ENCODE assay signal across 16 cellular contexts in genomic region chr22:42745118-42745517, GRCh38. TPM values are rescaled to one million over a fixed set of nuclear protein-coding genes. Genes with fewer than 3 reads are reported as not detected.
DNase-seq lines count a peak whose midpoint lies in the region; ATAC-seq and TF ChIP-seq lines count a peak whose summit lies in the region.
"Had no signal": no experiment of that assay in that cellular context is flagged by ENCODE, and none has a peak within 500 bp of the region (broad histone marks: within the 10 kb centered on the region; RNA-seq: fewer than 3 reads in every experiment).

No MANE protein-coding gene starts in this region.

- ATAC-seq in heart right ventricle (no peak), heart left ventricle (no peak), WTC11 (no peak)

- 81 to 85% methylated on average over 11 of the region's 11 CpGs for WGBS in heart right ventricle, 2 donors
- 82 to 91% (median 84%) methylated on average over 11 of the region's 11 CpGs for WGBS in heart left ventricle, 4 donors
- 66% methylated on average over 11 of the region's 11 CpGs for WGBS in hepatocyte (ENCODE audit: low lambda C conversion rate, missing lambda C conversion rate)

- H3K27ac ChIP-seq in heart right ventricle, result peak overlapping the region in 7 of 10 donors; percentile 15 to 96 (median 82)
- peak overlapping the region in 3 of 12 donors; percentile 80 to 86 (median 84) for H3K27ac ChIP-seq in heart left ventricle
- H3K27ac ChIP-seq in hepatocyte, result peak overlapping the region; percentile 61

- H3K4me1 ChIP-seq in heart right ventricle (peaks cover 15 to 62% (median 41%) of the 10 kb centered on the region in 9 donors), heart left ventricle (peaks cover 5 to 62% (median 35%) of the 10 kb centered on the region in 12 donors), hepatocyte (ENCODE audit: insufficient read depth) (peaks cover 9% of the 10 kb centered on the region)

- no peak for TF ChIP-seq POLR2A in heart left ventricle (IDR thresholded peaks at IDR 0.05)

- no peaks in the 10 kb centered on the region for H3K36me3 ChIP-seq in heart right ventricle
- no peaks in the 10 kb centered on the region for H3K36me3 ChIP-seq in heart left ventricle
- H3K36me3 ChIP-seq in hepatocyte (replicated peaks; ENCODE audit: insufficient read depth, low read depth), result no peaks in the 10 kb centered on the region
- H3K36me3 ChIP-seq: esophagus muscularis mucosa, vagina had no signal

- intact Hi-C loops in heart right ventricle (cut with DNase I) (no loop called here), heart left ventricle (cut with DNase I) (loop anchor here in 1 of 10 donors (5.0 kb wide), 1 partner anchor 68 kb away; no protein-coding TSS in a partner anchor)

- no peaks in the 10 kb centered on the region for H3K27me3 Mint-ChIP-seq in WTC11 (ENCODE audit: low read depth)
- H3K27me3 Mint-ChIP-seq in type B pancreatic cell, result peaks cover 3% of the 10 kb centered on the region
- H3K27me3 Mint-ChIP-seq in activated naive CD8-positive, alpha-beta T cell treated with anti-CD3 and anti-CD28 coated beads for 36 hours, result peaks cover 10% of the 10 kb centered on the region
- H3K27me3 Mint-ChIP-seq: activated CD4-positive, alpha-beta T cell treated with anti-CD3 and anti-CD28 coated beads, Interleukin-2, amount 10 ng/mL, durations not matched to agents 24 days and 14 days had no signal

- no peaks in the 10 kb centered on the region for H3K9me3 Mint-ChIP-seq in WTC11
- H3K9me3 Mint-ChIP-seq in type B pancreatic cell, result no peaks in the 10 kb centered on the region
- no peaks in the 10 kb centered on the region for H3K9me3 Mint-ChIP-seq in activated naive CD8-positive, alpha-beta T cell treated with anti-CD3 and anti-CD28 coated beads for 36 hours
- H3K9me3 Mint-ChIP-seq: activated CD4-positive, alpha-beta T cell treated with anti-CD3 and anti-CD28 coated beads, Interleukin-2, amount 10 ng/mL, durations not matched to agents 24 days and 14 days; nephron progenitor cell had no signal

- H3K27ac Mint-ChIP-seq in WTC11 (0 out of 2 replicates have a peak overlapping the region, but pooled peaks have one; percentile 44), type B pancreatic cell (peak overlapping the region; percentile 50)
- H3K27ac Mint-ChIP-seq in activated naive CD8-positive, alpha-beta T cell treated with anti-CD3 and anti-CD28 coated beads for 36 hours, result no peak overlapping the region
- H3K27ac Mint-ChIP-seq: activated CD4-positive, alpha-beta T cell treated with anti-CD3 and anti-CD28 coated beads, Interleukin-2, amount 10 ng/mL, durations not matched to agents 24 days and 14 days; nephron progenitor cell had no signal

- no peak overlapping the region for H3K4me2 ChIP-seq in hepatocyte

- H3K4me3 ChIP-seq in heart right ventricle (no peak overlapping the region), heart left ventricle (no peak overlapping the region), hepatocyte (no peak overlapping the region)
- H3K4me3 ChIP-seq: esophagus muscularis mucosa, vagina had no signal

- no peak overlapping the region for H3K4me3 Mint-ChIP-seq in WTC11
- no peak overlapping the region for H3K4me3 Mint-ChIP-seq in type B pancreatic cell
- no peak overlapping the region for H3K4me3 Mint-ChIP-seq in activated naive CD8-positive, alpha-beta T cell treated with anti-CD3 and anti-CD28 coated beads for 36 hours
- H3K4me3 Mint-ChIP-seq: activated CD4-positive, alpha-beta T cell treated with anti-CD3 and anti-CD28 coated beads, Interleukin-2, amount 10 ng/mL, durations not matched to agents 24 days and 14 days; nephron progenitor cell had no signal

- H3K9me3 ChIP-seq in heart right ventricle (no peaks in the 10 kb centered on the region), heart left ventricle (no peaks in the 10 kb centered on the region), hepatocyte (ENCODE audit: low read depth) (no peaks in the 10 kb centered on the region)
- H3K9me3 ChIP-seq: esophagus muscularis mucosa, vagina had no signal

- CTCF ChIA-PET in WTC11 (lab: Charles Lee), result interaction anchor here (1.0 kb wide), 1 partner anchor 123 kb away, joined by 3 read pairs; no protein-coding TSS in a partner anchor

- H3K4me1 Mint-ChIP-seq in WTC11, result peaks cover 27% of the 10 kb centered on the region
- peaks cover 13% of the 10 kb centered on the region for H3K4me1 Mint-ChIP-seq in type B pancreatic cell (ENCODE audit: unreplicated experiment)
- H3K4me1 Mint-ChIP-seq in activated naive CD8-positive, alpha-beta T cell treated with anti-CD3 and anti-CD28 coated beads for 36 hours, result no peaks in the 10 kb centered on the region
- H3K4me1 Mint-ChIP-seq: activated CD4-positive, alpha-beta T cell treated with anti-CD3 and anti-CD28 coated beads, Interleukin-2, amount 10 ng/mL, durations not matched to agents 24 days and 14 days had no signal

- no peaks in the 10 kb centered on the region for H4K20me1 ChIP-seq in hepatocyte (ENCODE audit: insufficient read depth, poor library complexity, severe bottlenecking)

- no peaks in the 10 kb centered on the region for H3K79me2 ChIP-seq in hepatocyte

- no peak for DNase-seq in heart right ventricle
- no peak for DNase-seq in heart left ventricle
- no peak for DNase-seq in WTC11 (ENCODE audit: low spot score)
- peak; percentile 71 for DNase-seq in hepatocyte (ENCODE audit: low spot score)
- DNase-seq in type B pancreatic cell (ENCODE audit: extremely low spot score, unreplicated experiment), result no peak
- no peak for DNase-seq in activated naive CD8-positive, alpha-beta T cell treated with anti-CD3 and anti-CD28 coated beads for 36 hours
- no peak for DNase-seq in AML-193 (lab: John Stamatoyannopoulos, UW)
- DNase-seq in anterior cingulate cortex (lab: John Stamatoyannopoulos, UW), result no peak
- DNase-seq: activated CD4-positive, alpha-beta T cell treated with anti-CD3 and anti-CD28 coated beads, Interleukin-2, amount 10 ng/mL, durations not matched to agents 24 days and 14 days; central memory CD4-positive, alpha-beta T cell; DMS79 treated with DMSO at 0.1 percent for 48 hours; Karpas-422; nephron progenitor cell; T-helper 1 cell had no signal

- no peak overlapping the region for H2AFZ ChIP-seq in hepatocyte

- H3K9me2 ChIP-seq in hepatocyte (replicated peaks; ENCODE audit: insufficient read depth), result no peaks in the 10 kb centered on the region

- no peak for TF ChIP-seq CTCF in heart right ventricle (IDR thresholded peaks at IDR 0.05)
- no peak for TF ChIP-seq CTCF in heart left ventricle (IDR thresholded peaks at IDR 0.05)
- TF ChIP-seq CTCF in WTC11 (IDR thresholded peaks at IDR 0.05), result no peak
- no peak for TF ChIP-seq CTCF in hepatocyte (IDR thresholded peaks at IDR 0.05; ENCODE audit: poor library complexity)
- TF ChIP-seq CTCF in type B pancreatic cell (conservative IDR thresholded peaks at IDR 0.05), result no peak

- H3K27me3 ChIP-seq in heart right ventricle, result no peaks in the 10 kb centered on the region
- H3K27me3 ChIP-seq in heart left ventricle, result no peaks in the 10 kb centered on the region
- H3K27me3 ChIP-seq in hepatocyte, result no peaks in the 10 kb centered on the region
- H3K27me3 ChIP-seq: esophagus muscularis mucosa, vagina had no signal

- H3K36me3 Mint-ChIP-seq in WTC11 (no peaks in the 10 kb centered on the region), type B pancreatic cell (no peaks in the 10 kb centered on the region)
- H3K36me3 Mint-ChIP-seq in activated naive CD8-positive, alpha-beta T cell treated with anti-CD3 and anti-CD28 coated beads for 36 hours, result no peaks in the 10 kb centered on the region

- POLR2A ChIA-PET in WTC11 (lab: Charles Lee), result no interaction called here

TF ChIP-seq in WTC11, 78 proteins besides CTCF, POLR2A, EP300 and RAD21 (continues in another document):
- TF ChIP-seq FOXJ3 (CRISPR knock-in tag; IDR thresholded peaks at IDR 0.05; ENCODE audit: borderline replicate concordance), result no peak
- no peak for TF ChIP-seq JUN (CRISPR knock-in tag; IDR thresholded peaks at IDR 0.05)
- TF ChIP-seq ZBTB43 (CRISPR knock-in tag; IDR thresholded peaks at IDR 0.05), result no peak
- TF ChIP-seq ATF3 (CRISPR knock-in tag; conservative IDR thresholded peaks at IDR 0.05), result no peak
- TF ChIP-seq ZNF232 (CRISPR knock-in tag; IDR thresholded peaks at IDR 0.05), result no peak
- TF ChIP-seq TP53 (CRISPR knock-in tag; IDR thresholded peaks at IDR 0.05), result no peak

RNA-seq across cellular contexts. Expression of gene A4GALT, which starts 24.4 kb away (rescaled TPM):
- 100 to 1,000 TPM in 2 of 10 donors, 10 to 100 TPM in 8; 61.4 to 123 (median 80.6) TPM for total RNA-seq in heart right ventricle
- 100 to 1,000 TPM in 1 of 2 donors, 10 to 100 TPM in 1; 95.0 to 167 TPM for polyA plus RNA-seq in heart right ventricle
- total RNA-seq in heart left ventricle, result 100 to 1,000 TPM in 2 of 9 donors, 10 to 100 TPM in 7; 30.7 to 127 (median 63.4) TPM
- polyA plus RNA-seq in heart left ventricle, result 100 to 1,000 TPM in 1 of 2 donors, 10 to 100 TPM in 1; 91.7 to 230 TPM
- 13.9 to 22.1 TPM (median 16.8 TPM) in 3 replicates for total RNA-seq in WTC11 (2021)
- total RNA-seq in hepatocyte, result 3.3 and 4.4 TPM in 2 replicates
- 2.2 and 5.8 TPM in 2 replicates for polyA plus RNA-seq in hepatocyte
- 20.2 and 76.3 TPM in 2 replicates for total RNA-seq in type B pancreatic cell (ENCODE audit: low replicate concordance)
- under 1 TPM in 1 of 2 experiments, not detected in 1; 0.08 TPM for total RNA-seq in activated naive CD8-positive, alpha-beta T cell treated with anti-CD3 and anti-CD28 coated beads for 36 hours
- total RNA-seq: activated CD4-positive, alpha-beta T cell treated with anti-CD3 and anti-CD28 coated beads, Interleukin-2, amount 10 ng/mL, durations not matched to agents 24 days and 14 days had no signal
